ENCODE assay signal across 9 cellular contexts in genomic region chr6:36666726-36667591, GRCh38. TPM values are rescaled to one million over a fixed set of nuclear protein-coding genes. Genes with fewer than 3 reads are reported as not detected.
A peak's percentile ranks its signal among the peaks of the same experiment; 100 is the strongest.
DNase-seq lines count a peak whose midpoint lies in the region; FAIRE-seq and TF ChIP-seq lines count a peak whose summit lies in the region.
"Had no signal": no experiment of that assay in that cellular context is flagged by ENCODE, and none has a peak within 500 bp of the region (broad histone marks: within the 10 kb centered on the region; RNA-seq: fewer than 3 reads in every experiment).

No MANE protein-coding gene starts in this region.

- H3K4me1 ChIP-seq in fibroblast of lung (ENCODE audit: control insufficient read depth, extremely low read depth, insufficient read depth, low read length): peaks cover 7% of the 10 kb centered on the region

- H2AFZ ChIP-seq in fibroblast of lung (ENCODE audit: low read length) (no peak overlapping the region), neural cell (ENCODE audit: low read depth, low read length) (no peak overlapping the region)

- TF ChIP-seq RAD21 in neural cell (conservative IDR thresholded peaks at IDR 0.05): no peak

- H3K27ac ChIP-seq in RWPE1 (peak overlapping the region; percentile 82), fibroblast of lung (ENCODE audit: insufficient read depth, low read length) (peak overlapping the region; percentile 45), neural cell (ENCODE audit: low read length) (peak overlapping the region; percentile 19)

- POLR2A ChIA-PET in RWPE1 (lab: Yijun Ruan, JAX; ENCODE audit: low non-redundant PET): interaction anchor here (1.3 to 1.4 kb wide), 2 partner anchors 10 to 11 kb away, joined by 8 to 9 read pairs; partner anchors contain the start of gene CDKN1A

- H3K9me3 ChIP-seq in fibroblast of lung (ENCODE audit: control insufficient read depth, insufficient read depth, low read depth, low read length) (no peaks in the 10 kb centered on the region), neural cell (ENCODE audit: low read length) (no peaks in the 10 kb centered on the region)

- H3K36me3 ChIP-seq in fibroblast of lung (ENCODE audit: control insufficient read depth, insufficient read depth, low read length) (no peaks in the 10 kb centered on the region), neural cell (ENCODE audit: insufficient read depth, low read length) (no peaks in the 10 kb centered on the region)

- no peaks in the 10 kb centered on the region for H3K9me2 ChIP-seq in neural cell (ENCODE audit: insufficient read depth, low read length)

- no peak for TF ChIP-seq EP300 in neural cell (conservative IDR thresholded peaks at IDR 0.05; ENCODE audit: poor library complexity, severe bottlenecking)

- H3K4me3 ChIP-seq in fibroblast of lung (replicated peaks in 1 of 4; ENCODE audit: control extremely low read depth in 1 of 4, insufficient read depth in 1 of 4, low read depth in 3 of 4, low read length in 4 of 4) (no peak overlapping the region), neural cell (ENCODE audit: low read length) (peak overlapping the region; percentile 14)

- no peaks in the 10 kb centered on the region for H3K27me3 ChIP-seq in fibroblast of lung (ENCODE audit: control insufficient read depth, insufficient read depth, low read length)
- H3K27me3 ChIP-seq in neural cell (ENCODE audit: insufficient read depth, low read depth, low read length): no peaks in the 10 kb centered on the region

- H3K79me2 ChIP-seq in fibroblast of lung (ENCODE audit: control insufficient read depth, insufficient read depth, low read length) (no peaks in the 10 kb centered on the region), neural cell (replicated peaks; ENCODE audit: insufficient read depth, low read length) (no peaks in the 10 kb centered on the region)

- H4K20me1 ChIP-seq in fibroblast of lung (ENCODE audit: control insufficient read depth, extremely low read depth, insufficient read depth, low read length) (no peaks in the 10 kb centered on the region), neural cell (ENCODE audit: insufficient read depth) (no peaks in the 10 kb centered on the region)

- no peaks in the 10 kb centered on the region for H3F3A ChIP-seq in neural cell (ENCODE audit: insufficient read depth, low read length, poor library complexity, severe bottlenecking)

- DNase-seq in GM04503 (ENCODE audit: low read depth): peak; percentile 89
- peak; percentile 40 for DNase-seq in GOT3 (lab: John Stamatoyannopoulos, UW)
- peak; percentile 95 for DNase-seq in M059J (ENCODE audit: low read depth)
- DNase-seq in RWPE1 (ENCODE audit: low spot score): peak; percentile 90
- DNase-seq in fibroblast of lung (ENCODE audit: low read depth in 2 of 2): peak; percentile 97
- DNase-seq in T-helper 1 cell: no peak
- no peak for DNase-seq in D721Med (ENCODE audit: insufficient read length, low spot score)

- H3K9ac ChIP-seq in fibroblast of lung (ENCODE audit: insufficient read depth, low read length) (no peak overlapping the region), neural cell (ENCODE audit: low read length) (peak overlapping the region; percentile 15)

- TF ChIP-seq CTCF in RWPE1 (conservative IDR thresholded peaks at IDR 0.05; ENCODE audit: low read depth): no peak
- no peak for TF ChIP-seq CTCF in fibroblast of lung (conservative IDR thresholded peaks at IDR 0.05 in 1 of 2, IDR thresholded peaks at IDR 0.05 in 1 of 2; ENCODE audit: low read depth in 1 of 2, low read length in 2 of 2)
- no peak for TF ChIP-seq CTCF in neural cell (IDR thresholded peaks at IDR 0.05; ENCODE audit: poor library complexity, severe bottlenecking)
- no peak for TF ChIP-seq CTCF in D721Med (IDR thresholded peaks at IDR 0.05; ENCODE audit: insufficient read depth, missing control alignments)

- peak overlapping the region; percentile 23 for H3K4me2 ChIP-seq in fibroblast of lung (ENCODE audit: extremely low read depth, insufficient read depth, low read length)
- H3K4me2 ChIP-seq in neural cell (ENCODE audit: low read length): no peak overlapping the region

- FAIRE-seq in D721Med (lab: Jason Lieb, UNC): no peak

- CTCF ChIA-PET in RWPE1 (lab: Yijun Ruan, JAX): interaction anchor here (0.5 to 1.5 kb wide), 7 partner anchors 12 to 832 kb away, joined by 3 to 7 read pairs (median 3); partner anchors contain the start of gene CDKN1A

TF ChIP-seq in neural cell, 6 proteins besides CTCF, POLR2A, EP300 and RAD21:
- TF ChIP-seq, protein P1, sequence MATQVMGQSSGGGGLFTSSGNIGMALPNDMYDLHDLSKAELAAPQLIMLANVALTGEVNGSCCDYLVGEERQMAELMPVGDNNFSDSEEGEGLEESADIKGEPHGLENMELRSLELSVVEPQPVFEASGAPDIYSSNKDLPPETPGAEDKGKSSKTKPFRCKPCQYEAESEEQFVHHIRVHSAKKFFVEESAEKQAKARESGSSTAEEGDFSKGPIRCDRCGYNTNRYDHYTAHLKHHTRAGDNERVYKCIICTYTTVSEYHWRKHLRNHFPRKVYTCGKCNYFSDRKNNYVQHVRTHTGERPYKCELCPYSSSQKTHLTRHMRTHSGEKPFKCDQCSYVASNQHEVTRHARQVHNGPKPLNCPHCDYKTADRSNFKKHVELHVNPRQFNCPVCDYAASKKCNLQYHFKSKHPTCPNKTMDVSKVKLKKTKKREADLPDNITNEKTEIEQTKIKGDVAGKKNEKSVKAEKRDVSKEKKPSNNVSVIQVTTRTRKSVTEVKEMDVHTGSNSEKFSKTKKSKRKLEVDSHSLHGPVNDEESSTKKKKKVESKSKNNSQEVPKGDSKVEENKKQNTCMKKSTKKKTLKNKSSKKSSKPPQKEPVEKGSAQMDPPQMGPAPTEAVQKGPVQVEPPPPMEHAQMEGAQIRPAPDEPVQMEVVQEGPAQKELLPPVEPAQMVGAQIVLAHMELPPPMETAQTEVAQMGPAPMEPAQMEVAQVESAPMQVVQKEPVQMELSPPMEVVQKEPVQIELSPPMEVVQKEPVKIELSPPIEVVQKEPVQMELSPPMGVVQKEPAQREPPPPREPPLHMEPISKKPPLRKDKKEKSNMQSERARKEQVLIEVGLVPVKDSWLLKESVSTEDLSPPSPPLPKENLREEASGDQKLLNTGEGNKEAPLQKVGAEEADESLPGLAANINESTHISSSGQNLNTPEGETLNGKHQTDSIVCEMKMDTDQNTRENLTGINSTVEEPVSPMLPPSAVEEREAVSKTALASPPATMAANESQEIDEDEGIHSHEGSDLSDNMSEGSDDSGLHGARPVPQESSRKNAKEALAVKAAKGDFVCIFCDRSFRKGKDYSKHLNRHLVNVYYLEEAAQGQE (IDR thresholded peaks at IDR 0.05; ENCODE audit: borderline replicate concordance): no peak
- no peak for TF ChIP-seq POLR2AphosphoS5 (IDR thresholded peaks at IDR 0.05)
- TF ChIP-seq EZH2 (IDR thresholded peaks at IDR 0.05; ENCODE audit: borderline replicate concordance, insufficient read depth, low read length, poor library complexity, severe bottlenecking): no peak
- no peak for TF ChIP-seq SMC3 (conservative IDR thresholded peaks at IDR 0.05; ENCODE audit: poor library complexity)

RNA-seq across cellular contexts. Expression of gene CDKN1A, which starts 11.6 kb away (rescaled TPM):
- 48.5 and 53.0 TPM in 2 replicates for total RNA-seq in M059J (2014; rRNA removed; shearing (Covaris generic))
- 470 and 900 TPM in 2 replicates for total RNA-seq in fibroblast of lung
- polyA plus RNA-seq in fibroblast of lung: 166 and 238 TPM in 2 replicates
- 192 and 275 TPM in 2 replicates for polyA plus RNA-seq in fibroblast of lung (2012)
- 286 and 448 TPM in 2 replicates for polyA minus RNA-seq in fibroblast of lung (ENCODE audit: low replicate concordance)
- 23.0 and 28.9 TPM in 2 replicates for polyA plus RNA-seq in neural cell
- polyA minus RNA-seq in neural cell: 17.5 and 18.6 TPM in 2 replicates

RNA-seq across cellular contexts. Expression of gene RAB44, which starts 30.7 kb away (rescaled TPM):
- total RNA-seq in M059J (2014; rRNA removed; shearing (Covaris generic)): not detected in 2 replicates
- total RNA-seq in fibroblast of lung: under 0.01 TPM in 2 replicates
- 0.03 TPM in 1 of 2 replicates, not detected in the other for polyA plus RNA-seq in fibroblast of lung
- not detected in 2 replicates for polyA plus RNA-seq in fibroblast of lung (2012)
- not detected in 2 replicates for polyA minus RNA-seq in fibroblast of lung (ENCODE audit: low replicate concordance)
- polyA plus RNA-seq in neural cell: not detected in 2 replicates
- not detected in 2 replicates for polyA minus RNA-seq in neural cell
- total RNA-seq: activated CD8-positive, alpha-beta memory T cell treated with anti-CD3 and anti-CD28 coated beads for 36 hours had no signal

Comparison
In these comparisons a context has a peak if more than half of its experiments do, and no peak if none do; other contexts are left out.
1. DNase-seq: peak in GM04503 (single experiment), GOT3 (single experiment), M059J (single experiment), RWPE1 (single experiment) and fibroblast of lung (2 of 2); none in T-helper 1 cell (0 of 5) and D721Med (single experiment).
2. H3K27ac ChIP-seq: peak in every context shown above with its lines; median percentile 82 in RWPE1; 45 in fibroblast of lung; 19 in neural cell.